ENCODE assay signal across 21 cellular contexts in the genomic region with DNA sequence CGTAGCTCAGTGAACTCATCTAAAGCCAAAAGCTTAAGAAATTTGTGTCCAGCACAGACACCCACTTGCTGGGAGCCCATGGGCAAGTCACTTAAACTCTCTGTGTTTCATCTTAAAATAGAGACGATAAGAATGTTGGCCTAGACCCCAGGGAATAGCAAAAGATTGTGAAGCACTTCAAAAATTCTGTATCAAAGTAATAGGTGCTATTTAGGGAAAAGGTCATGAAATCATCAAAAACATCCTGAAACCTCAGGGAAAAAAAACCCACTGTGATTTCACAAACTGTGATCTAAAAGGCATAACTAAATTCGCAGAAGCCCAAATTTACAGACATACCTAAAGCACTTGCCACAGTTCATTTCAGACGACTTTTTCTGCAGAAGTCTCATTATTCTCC.
"Had no signal": no experiment of that assay in that cellular context is flagged by ENCODE, and none has a peak within 500 bp of the region (broad histone marks: within the 10 kb centered on the region; RNA-seq: fewer than 3 reads in every experiment).

No MANE protein-coding gene starts in this region.

- H3K4me3 Mint-ChIP-seq: dendritic cell treated with granulocyte-macrophage colony-stimulating factor and Interleukin-4, amounts not matched to agents 40 ng/mL and 50 ng/mL, for 4 days; effector memory CD8-positive, alpha-beta T cell; naive B cell; stimulated activated effector memory CD8-positive, alpha-beta T cell treated with anti-CD3 and anti-CD28 coated beads, Interleukin-12 subunit alpha, Interleukin-12 subunit beta, amount 100 ng/mL, for 72 hours; stimulated activated naive CD8-positive, alpha-beta T cell treated with anti-CD3 and anti-CD28 coated beads, Interleukin-15, Interleukin-2, amounts not matched to agents 100 ng/mL and 50 ng/mL, for 24 hours had no signal

- DNase-seq: effector memory CD8-positive, alpha-beta T cell; foreskin fibroblast; head of caudate nucleus; kidney glomerular epithelial cell; mesendoderm; naive B cell; nucleus accumbens; pancreas; right cardiac atrium; stimulated activated CD4-positive, alpha-beta T cell treated with anti-CD3 and anti-CD28 coated beads, Interleukin-4, amount 100 ng/mL, for 1 hour; stimulated activated CD8-positive, alpha-beta memory T cell treated with anti-CD3 and anti-CD28 coated beads, Interleukin-4, amount 100 ng/mL, for 48 hours; tibial artery; upper lobe of left lung; uterus had no signal

- H3K9me3 ChIP-seq: esophagus muscularis mucosa, pancreas, tibial artery, upper lobe of left lung, uterus had no signal

- H3K4me3 ChIP-seq: esophagus muscularis mucosa, hepatocyte, pancreas, tibial artery, upper lobe of left lung, uterus had no signal

- H3K27me3 ChIP-seq: esophagus muscularis mucosa, pancreas, tibial artery, upper lobe of left lung, uterus had no signal

- H3K27ac Mint-ChIP-seq: dendritic cell treated with granulocyte-macrophage colony-stimulating factor and Interleukin-4, amounts not matched to agents 40 ng/mL and 50 ng/mL, for 4 days; effector memory CD8-positive, alpha-beta T cell; naive B cell; progenitor cell of endocrine pancreas; stimulated activated effector memory CD8-positive, alpha-beta T cell treated with anti-CD3 and anti-CD28 coated beads, Interleukin-12 subunit alpha, Interleukin-12 subunit beta, amount 100 ng/mL, for 72 hours; stimulated activated naive CD8-positive, alpha-beta T cell treated with anti-CD3 and anti-CD28 coated beads, Interleukin-15, Interleukin-2, amounts not matched to agents 100 ng/mL and 50 ng/mL, for 24 hours had no signal

- H3K4me2 ChIP-seq: hepatocyte had no signal

- H3K27ac ChIP-seq: epithelial cell of prostate, esophagus muscularis mucosa, hepatocyte, pancreas, tibial artery, upper lobe of left lung, uterus had no signal

- ATAC-seq: effector memory CD8-positive, alpha-beta T cell; pancreas; right cardiac atrium; stimulated activated effector memory CD8-positive, alpha-beta T cell treated with anti-CD3 and anti-CD28 coated beads, Interleukin-12 subunit alpha, Interleukin-12 subunit beta, amount 100 ng/mL, for 72 hours had no signal

- H3K27me3 Mint-ChIP-seq: dendritic cell treated with granulocyte-macrophage colony-stimulating factor and Interleukin-4, amounts not matched to agents 40 ng/mL and 50 ng/mL, for 4 days; effector memory CD8-positive, alpha-beta T cell; progenitor cell of endocrine pancreas had no signal

- H3K9me3 Mint-ChIP-seq: dendritic cell treated with granulocyte-macrophage colony-stimulating factor and Interleukin-4, amounts not matched to agents 40 ng/mL and 50 ng/mL, for 4 days; stimulated activated naive CD8-positive, alpha-beta T cell treated with anti-CD3 and anti-CD28 coated beads, Interleukin-15, Interleukin-2, amounts not matched to agents 100 ng/mL and 50 ng/mL, for 24 hours had no signal

- H3K36me3 Mint-ChIP-seq: naive B cell; stimulated activated effector memory CD8-positive, alpha-beta T cell treated with anti-CD3 and anti-CD28 coated beads, Interleukin-12 subunit alpha, Interleukin-12 subunit beta, amount 100 ng/mL, for 72 hours had no signal

- H3K4me1 ChIP-seq: tibial artery, upper lobe of left lung, uterus had no signal

- H3K4me1 Mint-ChIP-seq: naive B cell; stimulated activated effector memory CD8-positive, alpha-beta T cell treated with anti-CD3 and anti-CD28 coated beads, Interleukin-12 subunit alpha, Interleukin-12 subunit beta, amount 100 ng/mL, for 72 hours had no signal

- H3K36me3 ChIP-seq: esophagus muscularis mucosa, pancreas, tibial artery, upper lobe of left lung, uterus had no signal
